21 cellular contexts compared by ENCODE assay signal in the genomic region with DNA sequence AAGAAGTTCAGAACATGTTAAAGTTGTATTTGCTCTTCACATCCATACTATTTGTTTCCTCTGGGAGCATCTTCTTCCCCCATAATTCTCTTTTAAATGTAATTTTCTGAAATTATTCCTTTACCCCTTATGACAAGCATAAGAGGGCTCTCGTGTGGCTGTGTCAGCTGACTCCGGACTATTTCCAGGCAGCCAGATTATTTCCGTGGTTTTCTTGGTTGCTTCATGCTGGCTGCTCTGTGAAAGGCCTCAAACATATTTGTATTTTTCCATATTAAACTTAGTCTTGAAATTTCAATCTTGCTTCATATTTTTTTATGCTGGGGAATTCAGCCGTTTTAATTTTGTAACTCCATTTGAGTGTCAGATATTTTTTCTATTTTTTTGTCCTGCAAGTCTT. TPM values are rescaled to one million over a fixed set of nuclear protein-coding genes. Genes with fewer than 3 reads are reported as not detected.
"Had no signal": no experiment of that assay in that cellular context is flagged by ENCODE, and none has a peak within 500 bp of the region (broad histone marks: within the 10 kb centered on the region; RNA-seq: fewer than 3 reads in every experiment).

No MANE protein-coding gene starts in this region.

- H3K4me1 ChIP-seq: prostate gland, spleen, transverse colon, vagina had no signal

- H3K36me3 Mint-ChIP-seq: activated naive CD8-positive, alpha-beta T cell treated with anti-CD3 and anti-CD28 coated beads, Interleukin-2, amount 10 ng/mL, durations not matched to agents 7 days and 5 days had no signal

- H3K4me1 Mint-ChIP-seq: activated CD4-positive, alpha-beta T cell treated with anti-CD3 and anti-CD28 coated beads, Interleukin-2, amount 10 ng/mL, durations not matched to agents 7 days and 5 days; activated naive CD8-positive, alpha-beta T cell treated with anti-CD3 and anti-CD28 coated beads, Interleukin-2, amount 10 ng/mL, durations not matched to agents 7 days and 5 days; nephron progenitor cell had no signal

- DNase-seq: activated CD4-positive, alpha-beta T cell treated with anti-CD3 and anti-CD28 coated beads, Interleukin-2, amount 10 ng/mL, durations not matched to agents 7 days and 5 days; activated CD4-positive, CD25-positive, alpha-beta regulatory T cell; activated CD8-positive, alpha-beta memory T cell treated with anti-CD3 and anti-CD28 coated beads for 24 hours; activated naive CD8-positive, alpha-beta T cell treated with anti-CD3 and anti-CD28 coated beads, Interleukin-2, amount 10 ng/mL, durations not matched to agents 7 days and 5 days; aorta; dorsolateral prefrontal cortex; foreskin keratinocyte; head of caudate nucleus; kidney glomerular epithelial cell; mesendoderm; nephron progenitor cell; right cardiac atrium; spleen; stomach; SW 1271; transverse colon had no signal

- H3K9me3 Mint-ChIP-seq: activated CD4-positive, alpha-beta T cell treated with anti-CD3 and anti-CD28 coated beads, Interleukin-2, amount 10 ng/mL, durations not matched to agents 7 days and 5 days; activated naive CD8-positive, alpha-beta T cell treated with anti-CD3 and anti-CD28 coated beads, Interleukin-2, amount 10 ng/mL, durations not matched to agents 7 days and 5 days; nephron progenitor cell had no signal

- H3K4me3 ChIP-seq: dorsolateral prefrontal cortex, prostate gland, spleen, stomach, transverse colon, vagina had no signal

- H3K4me3 Mint-ChIP-seq: activated CD4-positive, alpha-beta T cell treated with anti-CD3 and anti-CD28 coated beads, Interleukin-2, amount 10 ng/mL, durations not matched to agents 7 days and 5 days; activated naive CD8-positive, alpha-beta T cell treated with anti-CD3 and anti-CD28 coated beads, Interleukin-2, amount 10 ng/mL, durations not matched to agents 7 days and 5 days; nephron progenitor cell had no signal

- H3K36me3 ChIP-seq: prostate gland, spleen, stomach, transverse colon, vagina had no signal

- H3K27ac ChIP-seq: dorsolateral prefrontal cortex, foreskin keratinocyte, prostate gland, spleen, vagina had no signal

- H3K27me3 ChIP-seq: foreskin keratinocyte, stomach, transverse colon, vagina had no signal

- H3K27ac Mint-ChIP-seq: activated CD4-positive, alpha-beta T cell treated with anti-CD3 and anti-CD28 coated beads, Interleukin-2, amount 10 ng/mL, durations not matched to agents 7 days and 5 days; activated naive CD8-positive, alpha-beta T cell treated with anti-CD3 and anti-CD28 coated beads, Interleukin-2, amount 10 ng/mL, durations not matched to agents 7 days and 5 days had no signal

- ATAC-seq: foreskin keratinocyte, right cardiac atrium had no signal

- H3K9me3 ChIP-seq: prostate gland, spleen, stomach, transverse colon, vagina had no signal

RNA-seq across cellular contexts. Expression of gene MMP1, which starts 2.8 kb away (rescaled TPM):
- total RNA-seq: activated CD4-positive, alpha-beta T cell treated with anti-CD3 and anti-CD28 coated beads, Interleukin-2, amount 10 ng/mL, durations not matched to agents 7 days and 5 days; activated naive CD8-positive, alpha-beta T cell treated with anti-CD3 and anti-CD28 coated beads, Interleukin-2, amount 10 ng/mL, durations not matched to agents 7 days and 5 days; dorsolateral prefrontal cortex; omental fat pad; T-helper 2 cell treated with Interferon-gamma antibody and Interleukin-4, amounts not matched to agents 100 ng/mL and 5 ng/mL, for 36 hours; vagina had no signal

RNA-seq across cellular contexts. Expression of gene MMP10, which starts 20.3 kb away (rescaled TPM):
- total RNA-seq: activated CD4-positive, alpha-beta T cell treated with anti-CD3 and anti-CD28 coated beads, Interleukin-2, amount 10 ng/mL, durations not matched to agents 7 days and 5 days; activated naive CD8-positive, alpha-beta T cell treated with anti-CD3 and anti-CD28 coated beads, Interleukin-2, amount 10 ng/mL, durations not matched to agents 7 days and 5 days; aorta; dorsolateral prefrontal cortex; liver; omental fat pad; right cardiac atrium; T-helper 2 cell treated with Interferon-gamma antibody and Interleukin-4, amounts not matched to agents 100 ng/mL and 5 ng/mL, for 36 hours; vagina had no signal
- polyA plus RNA-seq: liver, right cardiac atrium had no signal

RNA-seq across cellular contexts. Expression of gene MMP3, which starts 42.6 kb away (rescaled TPM):
- total RNA-seq: activated CD4-positive, alpha-beta T cell treated with anti-CD3 and anti-CD28 coated beads, Interleukin-2, amount 10 ng/mL, durations not matched to agents 7 days and 5 days; activated naive CD8-positive, alpha-beta T cell treated with anti-CD3 and anti-CD28 coated beads, Interleukin-2, amount 10 ng/mL, durations not matched to agents 7 days and 5 days; liver; omental fat pad; right cardiac atrium; spleen; T-helper 2 cell treated with Interferon-gamma antibody and Interleukin-4, amounts not matched to agents 100 ng/mL and 5 ng/mL, for 36 hours; vagina had no signal
- polyA plus RNA-seq: aorta, liver, right cardiac atrium, spleen had no signal
